In genomic region chr17:41178341-41178740, GRCh38 we compare ENCODE assay signal across 16 cellular contexts. TPM values are rescaled to one million over a fixed set of nuclear protein-coding genes. Genes with fewer than 3 reads are reported as not detected.
DNase-seq lines count a peak whose midpoint lies in the region; ATAC-seq and TF ChIP-seq lines count a peak whose summit lies in the region.
"Had no signal": no experiment of that assay in that cellular context is flagged by ENCODE, and none has a peak within 500 bp of the region (broad histone marks: within the 10 kb centered on the region; RNA-seq: fewer than 3 reads in every experiment).

No MANE protein-coding gene starts in this region.

- no peak for TF ChIP-seq POLR2A in GM18505 (IDR thresholded peaks at IDR 0.05; ENCODE audit: borderline replicate concordance, extremely low read depth, insufficient read depth, insufficient read length)

- DNase-seq in GM03348 (ENCODE audit: low spot score) (peak; percentile 30), SJCRH30 (no peak), glomerular visceral epithelial cell (ENCODE audit: extremely low spot score) (peak; percentile 25), stromal cell of bone marrow (ENCODE audit: low read depth) (peak; percentile 70), COLO829 (ENCODE audit: low spot score) (no peak), left lobe of liver (ENCODE audit: low spot score) (no peak)
- DNase-seq: hypothalamus; NCI-H1092; NCI-H226; sigmoid colon; stimulated activated naive CD4-positive, alpha-beta T cell treated with Interleukin-2 at 50 U/mL for 16 hours; uterus had no signal

- ATAC-seq in GM18505 (IDR thresholded peaks at IDR 0.05; ENCODE audit: unreplicated experiment) (no peak), left lobe of liver (no peak)

- H3K4me3 ChIP-seq in SJCRH30: no peak overlapping the region
- H3K4me3 ChIP-seq: sigmoid colon, uterus had no signal

- peak overlapping the region; percentile 45 for H3K27ac ChIP-seq in SJCRH30
- H3K27ac ChIP-seq: sigmoid colon, uterus, VCaP had no signal

- no peaks in the 10 kb centered on the region for H3K27me3 ChIP-seq in SJCRH30
- H3K27me3 ChIP-seq: sigmoid colon, uterus had no signal

- H3K36me3 ChIP-seq in SJCRH30: no peaks in the 10 kb centered on the region
- H3K36me3 ChIP-seq: sigmoid colon, uterus had no signal

- H3K9me3 ChIP-seq in SJCRH30 (replicated peaks): peaks cover 3% of the 10 kb centered on the region; the same call in 1 of the 2 replicates
- H3K9me3 ChIP-seq: sigmoid colon, uterus had no signal

- H3K4me1 ChIP-seq in SJCRH30: peaks cover 16% of the 10 kb centered on the region
- H3K4me1 ChIP-seq: sigmoid colon, uterus had no signal

RNA-seq across cellular contexts. Expression of gene KRTAP4-2, which starts 0.3 kb away (rescaled TPM):
- 0.14 TPM in 1 of 2 replicates, not detected in the other for total RNA-seq in SJCRH30 (2014; rRNA removed; shearing (Covaris generic))
- total RNA-seq in left lobe of liver: not detected
- total RNA-seq: endothelial cell of umbilical vein, liver, sigmoid colon, uterus had no signal

RNA-seq across cellular contexts. Expression of gene KRTAP4-1, which starts 6.4 kb away (rescaled TPM):
- total RNA-seq in SJCRH30 (2014; rRNA removed; shearing (Covaris generic)): not detected in 2 replicates
- not detected for total RNA-seq in left lobe of liver
- total RNA-seq: endothelial cell of umbilical vein, liver, sigmoid colon, uterus had no signal

RNA-seq across cellular contexts. Expression of gene KRTAP4-3, which starts 10.3 kb away (rescaled TPM):
- not detected in 2 replicates for total RNA-seq in SJCRH30 (2014; rRNA removed; shearing (Covaris generic))
- total RNA-seq in left lobe of liver: not detected
- total RNA-seq: endothelial cell of umbilical vein, liver, sigmoid colon, uterus had no signal

RNA-seq across cellular contexts. Expression of gene KRTAP9-1, which starts 11.3 kb away (rescaled TPM):
- total RNA-seq in SJCRH30 (2014; rRNA removed; shearing (Covaris generic)): not detected in 2 replicates
- total RNA-seq in left lobe of liver: not detected
- total RNA-seq: endothelial cell of umbilical vein, liver, sigmoid colon, uterus had no signal

RNA-seq across cellular contexts. Expression of gene KRTAP4-4, which starts 17.8 kb away (rescaled TPM):
- total RNA-seq in SJCRH30 (2014; rRNA removed; shearing (Covaris generic)): not detected in 2 replicates
- not detected for total RNA-seq in left lobe of liver
- total RNA-seq: endothelial cell of umbilical vein, liver, sigmoid colon, uterus had no signal

Comparison
In these comparisons a context has a peak if more than half of its experiments do, and no peak if none do; other contexts are left out.
1. DNase-seq: peak in GM03348 (single experiment), glomerular visceral epithelial cell (single experiment) and stromal cell of bone marrow (single experiment); none in SJCRH30 (0 of 2), COLO829 (single experiment) and left lobe of liver (single experiment).